In the genomic region with DNA sequence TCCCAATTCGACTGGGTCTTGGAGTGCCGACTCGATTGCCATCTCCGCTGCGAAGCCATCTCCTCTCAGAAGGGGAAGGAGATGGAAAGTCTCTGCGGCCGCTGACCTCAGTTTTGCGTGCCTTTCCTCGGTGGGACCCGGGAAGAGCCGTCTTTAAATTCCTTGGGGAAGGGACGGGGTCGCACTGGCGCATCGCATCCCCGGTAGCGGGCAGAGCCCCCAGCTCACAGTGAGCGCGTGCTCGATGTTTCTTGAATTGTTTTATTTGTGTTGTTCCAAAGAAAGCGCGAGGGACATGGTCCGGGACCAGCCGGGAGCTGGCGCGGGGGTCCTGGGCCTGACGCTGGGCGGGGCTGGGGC, we compare ENCODE assay signal across 8 cellular contexts. TPM values are rescaled to one million over a fixed set of nuclear protein-coding genes. Genes with fewer than 3 reads are reported as not detected.
DNase-seq lines count a peak whose midpoint lies in the region; ATAC-seq, FAIRE-seq and TF ChIP-seq lines count a peak whose summit lies in the region.

No MANE protein-coding gene starts in this region.

- TF ChIP-seq CTCF in cardiac muscle cell (IDR thresholded peaks at IDR 0.05; ENCODE audit: low read depth, low read length), result no peak
- no peak for TF ChIP-seq CTCF in astrocyte (IDR thresholded peaks at IDR 0.05; ENCODE audit: insufficient read depth, low read depth, low read length)
- no peak for TF ChIP-seq CTCF in transverse colon (IDR thresholded peaks at IDR 0.05)

- no peaks in the 10 kb centered on the region for H3K9me3 Mint-ChIP-seq in astrocyte (ENCODE audit: unreplicated experiment)
- peaks cover 0 to 2% (median 0%) of the 10 kb centered on the region in 7 donors for H3K9me3 Mint-ChIP-seq in naive B cell

- H3K4me3 Mint-ChIP-seq in astrocyte (ENCODE audit: unreplicated experiment) (peak overlapping the region; percentile 85), naive B cell (peak overlapping the region in 7 of 8 donors; percentile 49 to 81 (median 65))

- H3K27me3 Mint-ChIP-seq in astrocyte (ENCODE audit: low read depth, unreplicated experiment), result peaks cover 5% of the 10 kb centered on the region
- H3K27me3 Mint-ChIP-seq in naive B cell, result peaks cover 26 to 36% (median 27%) of the 10 kb centered on the region in 3 donors

- no peak for TF ChIP-seq EP300 in transverse colon (IDR thresholded peaks at IDR 0.05; ENCODE audit: low read depth)

- peak overlapping the region; percentile 34 for H3K27ac Mint-ChIP-seq in astrocyte (ENCODE audit: unreplicated experiment)
- H3K27ac Mint-ChIP-seq in naive B cell, result no peak overlapping the region

- peak overlapping the region; percentile 80 for H3K9ac ChIP-seq in astrocyte (ENCODE audit: low read length)

- H4K20me1 ChIP-seq in astrocyte (ENCODE audit: insufficient read depth, low read length), result no peaks in the 10 kb centered on the region

- H3K9me3 ChIP-seq in cardiac muscle cell (ENCODE audit: low read depth) (no peaks in the 10 kb centered on the region), astrocyte (ENCODE audit: insufficient read depth, low read depth, low read length) (no peaks in the 10 kb centered on the region), transverse colon (no peaks in the 10 kb centered on the region)

- H3K4me1 Mint-ChIP-seq in astrocyte (ENCODE audit: low read depth, unreplicated experiment) (peaks cover 12% of the 10 kb centered on the region), naive B cell (peaks cover 5 to 10% (median 7%) of the 10 kb centered on the region in 3 donors)

- H3K4me3 ChIP-seq in cardiac muscle cell, result peak overlapping the region; percentile 70
- peak overlapping the region; percentile 73 for H3K4me3 ChIP-seq in astrocyte (ENCODE audit: insufficient read depth, low read depth, low read length)
- H3K4me3 ChIP-seq in transverse colon, result peak overlapping the region in 3 of 4 donors; percentile 49 to 64 (median 54)

- TF ChIP-seq POLR2A in transverse colon (IDR thresholded peaks at IDR 0.05), result no peak

- no peak for DNase-seq in cardiac muscle cell (ENCODE audit: low read depth in 1 of 2, low spot score in 1 of 2)
- no peak for DNase-seq in left ventricle myocardium superior
- DNase-seq in astrocyte (ENCODE audit: low read depth), result no peak
- DNase-seq in naive B cell, result no peak
- DNase-seq in transverse colon, result no peak

- H3K27me3 ChIP-seq in cardiac muscle cell (peaks cover 80% of the 10 kb centered on the region), astrocyte (ENCODE audit: insufficient read depth, low read length) (no peaks in the 10 kb centered on the region), transverse colon (peaks cover 25% of the 10 kb centered on the region)

- H3K36me3 ChIP-seq in cardiac muscle cell (no peaks in the 10 kb centered on the region), astrocyte (ENCODE audit: insufficient read depth, low read length) (no peaks in the 10 kb centered on the region), transverse colon (no peaks in the 10 kb centered on the region)

- H3K27ac ChIP-seq in cardiac muscle cell (no peak overlapping the region), astrocyte (ENCODE audit: low read depth, low read length) (no peak overlapping the region), transverse colon (no peak overlapping the region)

- peak overlapping the region; percentile 96 for H3K4me2 ChIP-seq in astrocyte (ENCODE audit: low read length)

- no peak for FAIRE-seq in astrocyte (lab: Jason Lieb, UNC)

- in situ Hi-C loops in transverse colon (cut with MboI; ENCODE audit: low pct_ligation_motif_present in 1 of 4, low pct_unique_long_range_greater_than_20kb in 1 of 4, low sequenced_read_pairs in 3 of 4), result no loop called here

- H3K4me1 ChIP-seq in cardiac muscle cell (ENCODE audit: low read depth) (no peaks in the 10 kb centered on the region), astrocyte (ENCODE audit: insufficient read depth, low read length) (peaks cover 8% of the 10 kb centered on the region), transverse colon (peaks cover 0 to 12% (median 9%) of the 10 kb centered on the region in 4 donors)

- peak overlapping the region; percentile 81 for H2AFZ ChIP-seq in astrocyte (ENCODE audit: low read depth, low read length)

- ATAC-seq in left ventricle myocardium superior, result no peak
- no peak for ATAC-seq in naive B cell (ENCODE audit: low read depth in 2 of 2)
- no peak for ATAC-seq in HG03196 (IDR thresholded peaks at IDR 0.05; ENCODE audit: unreplicated experiment)
- ATAC-seq in GM18498 (IDR thresholded peaks at IDR 0.05; ENCODE audit: unreplicated experiment), result no peak
- no peak for ATAC-seq in HG03280 (IDR thresholded peaks at IDR 0.05; ENCODE audit: unreplicated experiment)

- H3K36me3 Mint-ChIP-seq in astrocyte (ENCODE audit: low read depth, unreplicated experiment), result no peaks in the 10 kb centered on the region
- no peaks in the 10 kb centered on the region for H3K36me3 Mint-ChIP-seq in naive B cell

- intact Hi-C loops in left ventricle myocardium superior (cut with micrococcal nuclease) (no loop called here), transverse colon (cut with DNase I; ENCODE audit: low total_unique reads) (no loop called here)

- no peaks in the 10 kb centered on the region for H3K79me2 ChIP-seq in astrocyte (ENCODE audit: insufficient read depth, low read length)

- 11 to 33% methylated on average over 6 to 28 of the region's 28 CpGs for WGBS in transverse colon (ENCODE audit: low coverage in 1 of 2), 2 donors

RNA-seq across cellular contexts. Expression of a gene that starts 0.3 kb away (rescaled TPM):
- total RNA-seq in cardiac muscle cell, result 7.1 and 12.4 TPM in 2 replicates
- 3.9 and 6.2 TPM in 2 replicates for polyA plus RNA-seq in cardiac muscle cell
- total RNA-seq in left ventricle myocardium superior, result 11.9 TPM
- 22.2 and 23.6 TPM in 2 replicates for total RNA-seq in astrocyte
- 1 to 10 TPM in 2 of 6 donors, under 1 TPM in 3, not detected in 1; 0.34 to 2.8 (median 0.58) TPM for polyA plus RNA-seq in naive B cell (ENCODE audit: low read depth in 6 of 6)
- total RNA-seq in transverse colon, result 10 to 100 TPM in 1 of 4 donors, 1 to 10 TPM in 3; 4.2 to 12.7 (median 7.5) TPM
